ENCODE assay signal across 8 cellular contexts in the genomic region with DNA sequence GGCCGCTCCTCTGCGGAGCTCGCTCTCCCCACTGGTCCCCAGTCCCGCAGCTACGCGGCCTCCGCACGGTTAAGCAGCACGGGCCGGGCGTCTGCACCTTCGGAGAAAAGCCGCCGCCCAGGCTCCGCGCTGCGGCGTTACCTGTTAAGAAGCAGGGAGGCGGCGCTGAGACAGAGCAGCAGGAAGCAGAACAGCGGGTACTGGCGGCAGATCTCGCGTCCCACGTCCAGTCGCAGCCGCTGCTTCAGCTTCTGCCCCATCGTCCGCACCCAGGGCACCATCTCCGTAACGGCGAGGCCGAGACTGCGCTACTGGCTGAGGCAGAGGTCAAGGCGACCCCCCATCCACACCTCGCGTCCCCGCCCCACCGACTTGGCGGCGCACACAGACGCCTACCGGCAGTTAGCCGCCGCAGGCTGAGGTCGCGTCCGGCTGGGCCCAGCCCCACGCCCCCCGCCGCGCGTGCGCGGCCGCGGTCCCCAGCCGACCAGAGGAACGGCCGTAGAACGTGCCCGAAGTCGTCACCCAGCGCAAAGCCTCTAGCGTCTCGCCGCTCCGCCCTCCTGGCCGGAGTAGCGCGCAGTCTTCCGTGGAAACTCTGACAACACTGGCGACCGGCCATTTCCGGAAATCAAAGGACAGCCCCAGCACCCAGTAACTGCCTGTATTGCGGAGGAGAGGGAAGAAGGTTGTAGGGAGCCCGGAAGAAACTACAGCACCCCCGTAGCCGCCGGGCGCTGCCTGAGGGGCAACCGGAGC. TPM values are rescaled to one million over a fixed set of nuclear protein-coding genes. Genes with fewer than 3 reads are reported as not detected.
DNase-seq lines count a peak whose midpoint lies in the region; ATAC-seq and TF ChIP-seq lines count a peak whose summit lies in the region.

A gene with protein sequence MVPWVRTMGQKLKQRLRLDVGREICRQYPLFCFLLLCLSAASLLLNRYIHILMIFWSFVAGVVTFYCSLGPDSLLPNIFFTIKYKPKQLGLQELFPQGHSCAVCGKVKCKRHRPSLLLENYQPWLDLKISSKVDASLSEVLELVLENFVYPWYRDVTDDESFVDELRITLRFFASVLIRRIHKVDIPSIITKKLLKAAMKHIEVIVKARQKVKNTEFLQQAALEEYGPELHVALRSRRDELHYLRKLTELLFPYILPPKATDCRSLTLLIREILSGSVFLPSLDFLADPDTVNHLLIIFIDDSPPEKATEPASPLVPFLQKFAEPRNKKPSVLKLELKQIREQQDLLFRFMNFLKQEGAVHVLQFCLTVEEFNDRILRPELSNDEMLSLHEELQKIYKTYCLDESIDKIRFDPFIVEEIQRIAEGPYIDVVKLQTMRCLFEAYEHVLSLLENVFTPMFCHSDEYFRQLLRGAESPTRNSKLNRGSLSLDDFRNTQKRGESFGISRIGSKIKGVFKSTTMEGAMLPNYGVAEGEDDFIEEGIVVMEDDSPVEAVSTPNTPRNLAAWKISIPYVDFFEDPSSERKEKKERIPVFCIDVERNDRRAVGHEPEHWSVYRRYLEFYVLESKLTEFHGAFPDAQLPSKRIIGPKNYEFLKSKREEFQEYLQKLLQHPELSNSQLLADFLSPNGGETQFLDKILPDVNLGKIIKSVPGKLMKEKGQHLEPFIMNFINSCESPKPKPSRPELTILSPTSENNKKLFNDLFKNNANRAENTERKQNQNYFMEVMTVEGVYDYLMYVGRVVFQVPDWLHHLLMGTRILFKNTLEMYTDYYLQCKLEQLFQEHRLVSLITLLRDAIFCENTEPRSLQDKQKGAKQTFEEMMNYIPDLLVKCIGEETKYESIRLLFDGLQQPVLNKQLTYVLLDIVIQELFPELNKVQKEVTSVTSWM (minus strand): TSS at position 421 of the 759 bp plus-strand sequence. CDS start 140 bp downstream, at position 281.

- peak within 1 kb of the TSS; percentile 95 for H3K4me3 Mint-ChIP-seq in activated naive CD8-positive, alpha-beta T cell treated with anti-CD3 and anti-CD28 coated beads, Interleukin-2, amount 10 ng/mL, durations not matched to agents 7 days and 5 days

- POLR2A ChIA-PET in activated naive CD8-positive, alpha-beta T cell treated with anti-CD3 and anti-CD28 coated beads, Interleukin-2, amount 10 ng/mL, durations not matched to agents 7 days and 5 days (lab: Charles Lee) = interaction anchor here (0.6 to 2.9 kb wide), 17 partner anchors 13 to 144 kb away, joined by 3 to 66 read pairs (median 4); a partner anchor contains a TSS

- WGBS in ovary, 3 donors = 0 to 1% (median 0%) methylated on average over 35 to 82 of the region's 82 CpGs
- under 1% methylated on average over 82 of the region's 82 CpGs for WGBS in thymus

- H3F3A ChIP-seq in SU-DHL-6 (ENCODE audit: insufficient read depth) = peaks cover 48% of the 10 kb centered on the region

- H3K9ac ChIP-seq in SU-DHL-6 (ENCODE audit: low read length) = peak within 1 kb of the TSS; percentile 81

- H3K9me3 ChIP-seq in SU-DHL-6 (ENCODE audit: insufficient read depth, low read length) (no peaks in the 10 kb centered on the region), ovary (no peaks in the 10 kb centered on the region), thymus (ENCODE audit: control insufficient read depth) (no peaks in the 10 kb centered on the region)

- peaks cover 46% of the 10 kb centered on the region for H3K79me2 ChIP-seq in SU-DHL-6 (ENCODE audit: insufficient read depth, low read length)

- H3K4me1 ChIP-seq in ovary (ENCODE audit: insufficient read depth) (peaks cover 4% of the 10 kb centered on the region), thymus (ENCODE audit: control insufficient read depth, insufficient read depth, low read length) (no peaks in the 10 kb centered on the region)

- H3K4me3 ChIP-seq in SU-DHL-6 (ENCODE audit: insufficient read depth, low read length, poor library complexity, severe bottlenecking) (peak within 1 kb of the TSS; percentile 65), ovary (peak within 1 kb of the TSS; percentile 59), thymus (ENCODE audit: low read length) (peak within 1 kb of the TSS; percentile 88)

- TF ChIP-seq POLR2A in ovary (IDR thresholded peaks at IDR 0.05) = peak; percentile 68

- H3K27me3 ChIP-seq in SU-DHL-6 (ENCODE audit: low read length) (no peaks in the 10 kb centered on the region), ovary (no peaks in the 10 kb centered on the region), thymus (ENCODE audit: control insufficient read depth, insufficient read depth) (no peaks in the 10 kb centered on the region)

- H3K9me3 Mint-ChIP-seq in activated naive CD8-positive, alpha-beta T cell treated with anti-CD3 and anti-CD28 coated beads, Interleukin-2, amount 10 ng/mL, durations not matched to agents 7 days and 5 days = peaks cover 14% of the 10 kb centered on the region

- H3K36me3 ChIP-seq in SU-DHL-6 (ENCODE audit: low read length) (peaks cover 7% of the 10 kb centered on the region; the same call in 1 of the 2 replicates), ovary (no peaks in the 10 kb centered on the region), thymus (ENCODE audit: control insufficient read depth, insufficient read depth) (no peaks in the 10 kb centered on the region)

- peak within 1 kb of the TSS; percentile 88 for H3K4me2 ChIP-seq in SU-DHL-6 (ENCODE audit: low read depth, low read length, poor library complexity, severe bottlenecking)

- intact Hi-C loops in Right ventricle myocardium inferior (cut with DNase I) = loop anchor here (1.0 kb wide), 2 partner anchors 49 to 85 kb away; a partner anchor contains a TSS
- intact Hi-C loops in ovary (cut with DNase I) = loop anchor here in 3 of 4 donors (1.0 to 5.0 kb wide), 4 partner anchors 49 to 89 kb away; a partner anchor contains a TSS

- peaks cover 2% of the 10 kb centered on the region for H3K27me3 Mint-ChIP-seq in activated naive CD8-positive, alpha-beta T cell treated with anti-CD3 and anti-CD28 coated beads, Interleukin-2, amount 10 ng/mL, durations not matched to agents 7 days and 5 days

- no peaks in the 10 kb centered on the region for H3K9me2 ChIP-seq in SU-DHL-6 (replicated peaks; ENCODE audit: insufficient read depth, low read length)

- TF ChIP-seq EP300 in ovary (IDR thresholded peaks at IDR 0.05) = no peak

- H3K4me1 Mint-ChIP-seq in activated naive CD8-positive, alpha-beta T cell treated with anti-CD3 and anti-CD28 coated beads, Interleukin-2, amount 10 ng/mL, durations not matched to agents 7 days and 5 days = peaks cover 25% of the 10 kb centered on the region

- DNase-seq in NCI-H1092 treated with DMSO at 0.1 percent for 48 hours (lab: John Stamatoyannopoulos, UW) (peak; percentile 81), Right ventricle myocardium inferior (ENCODE audit: missing footprints) (peak; percentile 98), ovary (peak; percentile 94 to 97 (median 96))
- DNase-seq in activated naive CD8-positive, alpha-beta T cell treated with anti-CD3 and anti-CD28 coated beads, Interleukin-2, amount 10 ng/mL, durations not matched to agents 7 days and 5 days = peak; percentile 81

- H3K27ac ChIP-seq in SU-DHL-6 (ENCODE audit: low read depth, low read length) = peak within 1 kb of the TSS; percentile 90
- H3K27ac ChIP-seq in ovary = peak within 1 kb of the TSS; percentile 80 to 91
- H3K27ac ChIP-seq in thymus (ENCODE audit: low read depth) = peak within 1 kb of the TSS; percentile 94

- no peaks in the 10 kb centered on the region for H4K20me1 ChIP-seq in SU-DHL-6 (ENCODE audit: low read depth, low read length)

- peak within 1 kb of the TSS; percentile 71 for H2AFZ ChIP-seq in SU-DHL-6 (ENCODE audit: low read depth, low read length, severe bottlenecking)

- peak; percentile 16; the same call in 1 of the 3 replicates for TF ChIP-seq CTCF in GM12872 (IDR thresholded peaks at IDR 0.05; ENCODE audit: insufficient read depth, low read depth, low read length)
- no peak for TF ChIP-seq CTCF in SU-DHL-6 (IDR thresholded peaks at IDR 0.05; ENCODE audit: insufficient read depth, low read length, poor library complexity, severe bottlenecking)
- peak in 1 of 3 donors; percentile 50 for TF ChIP-seq CTCF in ovary (IDR thresholded peaks at IDR 0.05)

- peak within 1 kb of the TSS; percentile 96 for H3K27ac Mint-ChIP-seq in activated naive CD8-positive, alpha-beta T cell treated with anti-CD3 and anti-CD28 coated beads, Interleukin-2, amount 10 ng/mL, durations not matched to agents 7 days and 5 days

- peak; percentile 84 for ATAC-seq in HG02623 (IDR thresholded peaks at IDR 0.05; ENCODE audit: unreplicated experiment)
- ATAC-seq in activated naive CD8-positive, alpha-beta T cell treated with anti-CD3 and anti-CD28 coated beads, Interleukin-2, amount 10 ng/mL, durations not matched to agents 7 days and 5 days (ENCODE audit: low read depth) = peak; percentile 85
- ATAC-seq in Right ventricle myocardium inferior = peak; percentile 99

- H3K36me3 Mint-ChIP-seq in activated naive CD8-positive, alpha-beta T cell treated with anti-CD3 and anti-CD28 coated beads, Interleukin-2, amount 10 ng/mL, durations not matched to agents 7 days and 5 days = peaks cover 35% of the 10 kb centered on the region

RNA-seq across cellular contexts. Expression of the gene that starts here (rescaled TPM):
- total RNA-seq in activated naive CD8-positive, alpha-beta T cell treated with anti-CD3 and anti-CD28 coated beads, Interleukin-2, amount 10 ng/mL, durations not matched to agents 7 days and 5 days = 10 to 100 TPM; 55.6 to 67.5 TPM
- total RNA-seq in Right ventricle myocardium inferior (24.3 TPM), ovary (10 to 100 TPM; 44.1 to 80.2 (median 64.0) TPM)
- polyA plus RNA-seq in ovary (10 to 100 TPM; 39.7 to 53.5 TPM), thymus (207 TPM)

Comparison
In these comparisons a context has a peak if more than half of its experiments do, and no peak if none do; other contexts are left out.
1. Peak in every context shown above with its lines: DNase-seq, ATAC-seq, H3K4me3 ChIP-seq and H3K27ac ChIP-seq.